ENCODE assay signal across 14 cellular contexts in genomic region chr4:39574946-39575345, GRCh38.
"Had no signal": no experiment of that assay in that cellular context is flagged by ENCODE, and none has a peak within 500 bp of the region (broad histone marks: within the 10 kb centered on the region; RNA-seq: fewer than 3 reads in every experiment).

No MANE protein-coding gene starts in this region.

- H3K27me3 Mint-ChIP-seq: activated naive CD8-positive, alpha-beta T cell treated with anti-CD3 and anti-CD28 coated beads, Interleukin-2, amount 50 U/mL, for 24 hours had no signal

- DNase-seq: activated CD4-positive, alpha-beta T cell treated with anti-CD3 and anti-CD28 coated beads, Interleukin-2, amount 50 U/mL, for 4 hours; activated CD8-positive, alpha-beta memory T cell treated with anti-CD3 and anti-CD28 coated beads, Interleukin-2, amount 50 U/mL, for 4 hours; activated naive CD4-positive, alpha-beta T cell; activated naive CD8-positive, alpha-beta T cell treated with anti-CD3 and anti-CD28 coated beads, Interleukin-2, amount 50 U/mL, for 24 hours; effector CD4-positive, alpha-beta T cell; kidney; ovary; stimulated activated CD4-positive, alpha-beta T cell treated with anti-CD3 and anti-CD28 coated beads, Interleukin-4, amount 100 ng/mL, for 4 hours; T-helper 2 cell; thyroid gland had no signal

- H3K27me3 ChIP-seq: cardiac muscle cell, ovary, thyroid gland had no signal

- H3K9me3 Mint-ChIP-seq: activated naive CD8-positive, alpha-beta T cell treated with anti-CD3 and anti-CD28 coated beads, Interleukin-2, amount 50 U/mL, for 24 hours; neural crest cell had no signal

- H3K27ac Mint-ChIP-seq: activated naive CD8-positive, alpha-beta T cell treated with anti-CD3 and anti-CD28 coated beads, Interleukin-2, amount 50 U/mL, for 24 hours had no signal

- H3K4me1 Mint-ChIP-seq: neural crest cell had no signal

- ATAC-seq: activated CD4-positive, CD25-positive, alpha-beta regulatory T cell treated with anti-CD3 and anti-CD28 coated beads, Interleukin-2, amount 50 U/mL, for 24 hours; activated naive CD8-positive, alpha-beta T cell treated with anti-CD3 and anti-CD28 coated beads, Interleukin-2, amount 50 U/mL, for 24 hours had no signal

- H3K9me3 ChIP-seq: ovary, thyroid gland had no signal

- H3K4me3 Mint-ChIP-seq: activated naive CD8-positive, alpha-beta T cell treated with anti-CD3 and anti-CD28 coated beads, Interleukin-2, amount 50 U/mL, for 24 hours; neural crest cell had no signal

- H3K4me1 ChIP-seq: thyroid gland had no signal

- H3K27ac ChIP-seq: cardiac muscle cell, ovary, thyroid gland had no signal

- H3K36me3 ChIP-seq: ovary had no signal

- H3K4me3 ChIP-seq: cardiac muscle cell, ovary, skin epidermis, thyroid gland had no signal
